In the genomic region with DNA sequence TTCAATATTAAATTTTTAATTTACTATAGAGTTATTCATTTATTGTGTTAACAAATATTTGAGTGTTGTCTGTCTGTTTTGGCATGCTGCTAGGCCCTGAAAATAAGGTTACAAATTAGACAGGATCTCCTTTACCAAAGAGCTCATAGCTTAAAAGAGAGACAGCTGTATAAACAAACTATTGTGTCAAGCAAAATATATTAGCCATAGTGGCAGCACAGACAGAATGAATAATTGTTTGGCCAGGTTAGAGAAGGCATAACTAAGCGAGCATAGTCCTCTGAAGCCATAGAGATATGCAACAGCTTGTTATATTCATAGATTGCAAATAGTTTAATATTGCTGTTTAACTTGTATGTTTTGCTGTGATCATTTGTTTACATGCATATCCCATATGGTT, we compare ENCODE assay signal across 21 cellular contexts.
A peak's percentile ranks its signal among the peaks of the same experiment; 100 is the strongest.
DNase-seq lines count a peak whose midpoint lies in the region; ATAC-seq and TF ChIP-seq lines count a peak whose summit lies in the region.
"Had no signal": no experiment of that assay in that cellular context is flagged by ENCODE, and none has a peak within 500 bp of the region (broad histone marks: within the 10 kb centered on the region; RNA-seq: fewer than 3 reads in every experiment).

No MANE protein-coding gene starts in this region.

- no peaks in the 10 kb centered on the region for H3K4me1 ChIP-seq in GM23338 (ENCODE audit: insufficient read depth)

- peaks cover 38% of the 10 kb centered on the region for H3K79me2 ChIP-seq in GM23338 (replicated peaks; ENCODE audit: insufficient read depth)

- no peaks in the 10 kb centered on the region for H3K9me2 ChIP-seq in GM23338 (ENCODE audit: insufficient read depth)

- CTCF ChIA-PET in WTC11 (lab: Charles Lee) = no interaction called here

- H3K36me3 Mint-ChIP-seq in WTC11 = peaks cover 66% of the 10 kb centered on the region
- H3K36me3 Mint-ChIP-seq in GM23338 (ENCODE audit: low read depth) = peaks cover 81% of the 10 kb centered on the region

- H3K36me3 ChIP-seq in GM23338 (ENCODE audit: insufficient read depth) = peaks cover 59% of the 10 kb centered on the region

- peaks cover 11% of the 10 kb centered on the region for H4K20me1 ChIP-seq in GM23338 (replicated peaks; ENCODE audit: insufficient read depth)

- POLR2A ChIA-PET in WTC11 (lab: Charles Lee) = no interaction called here

- no peaks in the 10 kb centered on the region for H3K27me3 Mint-ChIP-seq in stimulated activated naive CD8-positive, alpha-beta T cell treated with anti-CD3 and anti-CD28 coated beads, Interleukin-15, amount 100 ng/mL, for 72 hours
- H3K27me3 Mint-ChIP-seq in WTC11 (ENCODE audit: low read depth) = no peaks in the 10 kb centered on the region
- no peaks in the 10 kb centered on the region for H3K27me3 Mint-ChIP-seq in GM23338 (ENCODE audit: insufficient read depth, low read depth, poor library complexity)
- H3K27me3 Mint-ChIP-seq: activated CD4-positive, alpha-beta memory T cell treated with anti-CD3 and anti-CD28 coated beads, Interleukin-2, amount 10 ng/mL, durations not matched to agents 7 days and 5 days; T-helper 17 cell had no signal

- no peak overlapping the region for H3K4me3 ChIP-seq in GM23338
- H3K4me3 ChIP-seq: MG63, PC-9 had no signal

- no peaks in the 10 kb centered on the region for H3F3A ChIP-seq in GM23338 (replicated peaks; ENCODE audit: low read depth)

- TF ChIP-seq CTCF in WTC11 (IDR thresholded peaks at IDR 0.05) (no peak), GM23338 (conservative IDR thresholded peaks at IDR 0.05; ENCODE audit: low read depth in 2 of 2) (no peak)

- no peaks in the 10 kb centered on the region for H3K9me3 Mint-ChIP-seq in stimulated activated naive CD8-positive, alpha-beta T cell treated with anti-CD3 and anti-CD28 coated beads, Interleukin-15, amount 100 ng/mL, for 72 hours
- H3K9me3 Mint-ChIP-seq in WTC11 (no peaks in the 10 kb centered on the region), GM23338 (no peaks in the 10 kb centered on the region)
- H3K9me3 Mint-ChIP-seq: activated CD4-positive, alpha-beta memory T cell treated with anti-CD3 and anti-CD28 coated beads, Interleukin-2, amount 10 ng/mL, durations not matched to agents 7 days and 5 days; nephron progenitor cell had no signal

- no peak overlapping the region for H3K4me2 ChIP-seq in GM23338
- H3K4me2 ChIP-seq: PC-9 had no signal

- no peak overlapping the region for H2AFZ ChIP-seq in GM23338
- H2AFZ ChIP-seq: PC-9 had no signal

- H3K27ac ChIP-seq in GM23338 (ENCODE audit: low read depth) = no peak overlapping the region
- H3K27ac ChIP-seq: HL-60, PC-9 had no signal

- no peaks in the 10 kb centered on the region for H3K4me1 Mint-ChIP-seq in stimulated activated naive CD8-positive, alpha-beta T cell treated with anti-CD3 and anti-CD28 coated beads, Interleukin-15, amount 100 ng/mL, for 72 hours
- no peaks in the 10 kb centered on the region for H3K4me1 Mint-ChIP-seq in WTC11
- H3K4me1 Mint-ChIP-seq in GM23338 = no peaks in the 10 kb centered on the region
- H3K4me1 Mint-ChIP-seq: activated CD4-positive, alpha-beta memory T cell treated with anti-CD3 and anti-CD28 coated beads, Interleukin-2, amount 10 ng/mL, durations not matched to agents 7 days and 5 days had no signal

- ATAC-seq in stimulated activated naive CD8-positive, alpha-beta T cell treated with anti-CD3 and anti-CD28 coated beads, Interleukin-15, amount 100 ng/mL, for 72 hours = no peak
- ATAC-seq in GM21447 (IDR thresholded peaks at IDR 0.05; ENCODE audit: unreplicated experiment) (no peak), WTC11 (no peak), GM23338 (no peak)
- ATAC-seq: T-helper 17 cell had no signal

- DNase-seq in DMS53 (lab: John Stamatoyannopoulos, UW) = peak; percentile 95
- DNase-seq in NCI-H510A (lab: John Stamatoyannopoulos, UW) = peak; percentile 10
- peak; percentile 61 for DNase-seq in brain pericyte (ENCODE audit: low read depth, low spot score)
- peak; percentile 62 for DNase-seq in myocyte (ENCODE audit: low read depth)
- DNase-seq in stimulated activated naive CD8-positive, alpha-beta T cell treated with anti-CD3 and anti-CD28 coated beads, Interleukin-15, amount 100 ng/mL, for 72 hours = no peak
- no peak for DNase-seq in WTC11 (ENCODE audit: low spot score)
- no peak for DNase-seq in GM23338 (ENCODE audit: low spot score)
- DNase-seq: activated CD4-positive, alpha-beta memory T cell treated with anti-CD3 and anti-CD28 coated beads, Interleukin-2, amount 10 ng/mL, durations not matched to agents 7 days and 5 days; activated naive CD4-positive, alpha-beta T cell treated with Interleukin-2 at 50 U/mL for 16 hours; aorta; IMR-90; kidney glomerular epithelial cell; MG63; NCI-H2107; NCI-H526 treated with DMSO at 0.1 percent for 48 hours; nephron progenitor cell; PC-9; stimulated activated CD4-positive, alpha-beta T cell treated with anti-CD3 and anti-CD28 coated beads, Interleukin-12 subunit alpha, Interleukin-12 subunit beta, amount 100 ng/mL, for 4 hours; T-helper 17 cell had no signal

- H3K27me3 ChIP-seq in GM23338 (ENCODE audit: insufficient read depth) = no peaks in the 10 kb centered on the region
- H3K27me3 ChIP-seq: MG63 had no signal

- no peak overlapping the region for H3K4me3 Mint-ChIP-seq in stimulated activated naive CD8-positive, alpha-beta T cell treated with anti-CD3 and anti-CD28 coated beads, Interleukin-15, amount 100 ng/mL, for 72 hours
- H3K4me3 Mint-ChIP-seq in WTC11 (no peak overlapping the region), GM23338 (no peak overlapping the region)
- H3K4me3 Mint-ChIP-seq: activated CD4-positive, alpha-beta memory T cell treated with anti-CD3 and anti-CD28 coated beads, Interleukin-2, amount 10 ng/mL, durations not matched to agents 7 days and 5 days; nephron progenitor cell; T-helper 17 cell had no signal

- H3K27ac Mint-ChIP-seq in stimulated activated naive CD8-positive, alpha-beta T cell treated with anti-CD3 and anti-CD28 coated beads, Interleukin-15, amount 100 ng/mL, for 72 hours = no peak overlapping the region
- H3K27ac Mint-ChIP-seq in WTC11 = no peak overlapping the region
- no peak overlapping the region for H3K27ac Mint-ChIP-seq in GM23338
- H3K27ac Mint-ChIP-seq: activated CD4-positive, alpha-beta memory T cell treated with anti-CD3 and anti-CD28 coated beads, Interleukin-2, amount 10 ng/mL, durations not matched to agents 7 days and 5 days; nephron progenitor cell; T-helper 17 cell had no signal

TF ChIP-seq in WTC11, 78 proteins besides CTCF, POLR2A, EP300 and RAD21 (continues in another document):
- TF ChIP-seq, protein P1, sequence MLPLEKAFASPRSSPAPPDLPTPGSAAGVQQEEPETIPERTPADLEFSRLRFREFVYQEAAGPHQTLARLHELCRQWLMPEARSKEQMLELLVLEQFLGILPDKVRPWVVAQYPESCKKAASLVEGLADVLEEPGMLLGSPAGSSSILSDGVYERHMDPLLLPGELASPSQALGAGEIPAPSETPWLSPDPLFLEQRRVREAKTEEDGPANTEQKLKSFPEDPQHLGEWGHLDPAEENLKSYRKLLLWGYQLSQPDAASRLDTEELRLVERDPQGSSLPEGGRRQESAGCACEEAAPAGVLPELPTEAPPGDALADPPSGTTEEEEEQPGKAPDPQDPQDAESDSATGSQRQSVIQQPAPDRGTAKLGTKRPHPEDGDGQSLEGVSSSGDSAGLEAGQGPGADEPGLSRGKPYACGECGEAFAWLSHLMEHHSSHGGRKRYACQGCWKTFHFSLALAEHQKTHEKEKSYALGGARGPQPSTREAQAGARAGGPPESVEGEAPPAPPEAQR (CRISPR knock-in tag; IDR thresholded peaks at IDR 0.05) = no peak
- TF ChIP-seq, protein P2, sequence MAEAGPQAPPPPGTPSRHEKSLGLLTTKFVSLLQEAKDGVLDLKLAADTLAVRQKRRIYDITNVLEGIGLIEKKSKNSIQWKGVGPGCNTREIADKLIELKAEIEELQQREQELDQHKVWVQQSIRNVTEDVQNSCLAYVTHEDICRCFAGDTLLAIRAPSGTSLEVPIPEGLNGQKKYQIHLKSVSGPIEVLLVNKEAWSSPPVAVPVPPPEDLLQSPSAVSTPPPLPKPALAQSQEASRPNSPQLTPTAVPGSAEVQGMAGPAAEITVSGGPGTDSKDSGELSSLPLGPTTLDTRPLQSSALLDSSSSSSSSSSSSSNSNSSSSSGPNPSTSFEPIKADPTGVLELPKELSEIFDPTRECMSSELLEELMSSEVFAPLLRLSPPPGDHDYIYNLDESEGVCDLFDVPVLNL (CRISPR knock-in tag; IDR thresholded peaks at IDR 0.05; ENCODE audit: borderline replicate concordance, low read depth) = no peak
- no peak for TF ChIP-seq MXD4 (CRISPR knock-in tag; IDR thresholded peaks at IDR 0.05; ENCODE audit: borderline replicate concordance)
- no peak for TF ChIP-seq TEAD4 (CRISPR knock-in tag; IDR thresholded peaks at IDR 0.05)
- no peak for TF ChIP-seq MYBL2 (CRISPR knock-in tag; IDR thresholded peaks at IDR 0.05)

TF ChIP-seq in GM23338, 12 proteins besides CTCF, POLR2A, EP300 and RAD21 (continues in another document):
- no peak for TF ChIP-seq STAT1 (IDR thresholded peaks at IDR 0.05; ENCODE audit: unreplicated experiment)

Comparison
In these comparisons a context has a peak if more than half of its experiments do, and no peak if none do; other contexts are left out.
1. DNase-seq: peak in DMS53 (single experiment), NCI-H510A (single experiment), brain pericyte (single experiment) and myocyte (single experiment); none in stimulated activated naive CD8-positive, alpha-beta T cell treated with anti-CD3 and anti-CD28 coated beads, Interleukin-15, amount 100 ng/mL, for 72 hours (0 of 2), WTC11 (single experiment) and GM23338 (single experiment).